16 cellular contexts compared by ENCODE assay signal in the genomic region with DNA sequence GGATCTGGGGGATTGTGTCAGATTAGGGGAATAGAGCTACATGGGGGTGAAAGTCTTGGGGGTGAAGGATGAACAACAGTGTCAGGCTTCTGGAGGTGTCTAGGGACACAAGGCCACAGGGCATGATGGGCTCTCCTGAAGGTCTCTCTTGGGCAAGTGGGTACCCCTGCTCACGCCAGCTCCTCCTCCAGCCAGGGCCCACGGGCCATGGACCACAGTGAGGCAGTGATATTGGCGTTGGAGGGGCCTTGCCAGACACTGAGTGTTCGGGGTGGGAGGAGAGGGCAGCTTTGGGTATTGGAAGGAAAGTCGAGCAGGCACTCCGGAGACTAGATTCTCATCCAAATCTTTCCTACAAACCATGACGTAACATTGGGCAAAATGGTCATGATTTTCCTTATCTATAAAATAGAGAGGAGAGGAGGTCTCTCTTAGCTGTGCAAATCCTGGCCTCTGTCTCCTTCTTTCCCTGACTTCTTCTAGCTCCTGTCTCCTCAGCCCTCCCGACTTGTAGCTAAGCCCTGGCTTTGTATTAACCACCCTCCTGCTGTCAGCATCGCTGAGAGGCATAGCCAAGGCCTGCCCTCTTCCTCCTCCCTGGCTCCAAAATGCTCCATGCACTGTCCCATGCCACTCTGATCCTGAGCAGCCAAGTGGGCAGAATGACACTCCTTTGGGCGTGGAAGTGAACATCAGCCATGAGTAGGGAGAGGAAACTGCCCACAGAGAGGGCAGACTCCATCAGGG. TPM values are rescaled to one million over a fixed set of nuclear protein-coding genes. Genes with fewer than 3 reads are reported as not detected.
DNase-seq lines count a peak whose midpoint lies in the region; ATAC-seq and TF ChIP-seq lines count a peak whose summit lies in the region.
"Had no signal": no experiment of that assay in that cellular context is flagged by ENCODE, and none has a peak within 500 bp of the region (broad histone marks: within the 10 kb centered on the region; RNA-seq: fewer than 3 reads in every experiment).

No MANE protein-coding gene starts in this region.

- H3K4me2 ChIP-seq in BLaER1 = peak overlapping the region; percentile 71

- H3K27ac ChIP-seq in BLaER1 (peak overlapping the region; percentile 63), endodermal cell (ENCODE audit: low read depth, low read length) (no peak overlapping the region), psoas muscle (peak overlapping the region; percentile 79), dorsolateral prefrontal cortex (peak overlapping the region in 3 of 59 donors; percentile 29 to 62 (median 46)), testis (no peak overlapping the region)
- H3K27ac ChIP-seq: uterus had no signal

- no peaks in the 10 kb centered on the region for H3K9me3 Mint-ChIP-seq in endodermal cell
- H3K9me3 Mint-ChIP-seq: stimulated activated naive CD8-positive, alpha-beta T cell treated with anti-CD3 and anti-CD28 coated beads, Interleukin-15, Interleukin-2, amounts not matched to agents 100 ng/mL and 50 ng/mL, for 24 hours had no signal

- ATAC-seq in psoas muscle = peak in 2 of 4 donors; percentile 47 to 48

- H3K4me3 Mint-ChIP-seq in endodermal cell = no peak overlapping the region
- H3K4me3 Mint-ChIP-seq: stimulated activated naive CD8-positive, alpha-beta T cell treated with anti-CD3 and anti-CD28 coated beads, Interleukin-15, Interleukin-2, amounts not matched to agents 100 ng/mL and 50 ng/mL, for 24 hours had no signal

- H3K4me1 ChIP-seq in BLaER1 = peaks cover 53% of the 10 kb centered on the region
- H3K4me1 ChIP-seq in endodermal cell (ENCODE audit: control insufficient read depth, insufficient read depth, low read length) = peaks cover 3% of the 10 kb centered on the region
- peaks cover 25% of the 10 kb centered on the region for H3K4me1 ChIP-seq in psoas muscle
- H3K4me1 ChIP-seq in testis = no peaks in the 10 kb centered on the region
- H3K4me1 ChIP-seq: uterus had no signal

- no peaks in the 10 kb centered on the region for H4K20me1 ChIP-seq in BLaER1

- H3K27me3 ChIP-seq in BLaER1 (no peaks in the 10 kb centered on the region), endodermal cell (ENCODE audit: control insufficient read depth, insufficient read depth, low read length, poor library complexity, severe bottlenecking) (no peaks in the 10 kb centered on the region), psoas muscle (ENCODE audit: insufficient read depth in 3 of 3, low read length in 2 of 3) (no peaks in the 10 kb centered on the region), dorsolateral prefrontal cortex (no peaks in the 10 kb centered on the region), testis (no peaks in the 10 kb centered on the region)
- H3K27me3 ChIP-seq: uterus had no signal

- no peak for TF ChIP-seq POLR2A in testis (IDR thresholded peaks at IDR 0.05)

- H3K36me3 Mint-ChIP-seq in endodermal cell (ENCODE audit: low read depth) = no peaks in the 10 kb centered on the region

- peaks cover 11% of the 10 kb centered on the region for H3K4me1 Mint-ChIP-seq in endodermal cell

- H3K9ac ChIP-seq in BLaER1 = no peak overlapping the region
- no peak overlapping the region for H3K9ac ChIP-seq in endodermal cell (ENCODE audit: extremely low read depth, low read length, poor library complexity, severe bottlenecking)

- TF ChIP-seq CTCF in endodermal cell (conservative IDR thresholded peaks at IDR 0.05) (no peak), psoas muscle (IDR thresholded peaks at IDR 0.05) (no peak), dorsolateral prefrontal cortex (IDR thresholded peaks at IDR 0.05 in 54 of 56, conservative IDR thresholded peaks at IDR 0.05 in 2 of 56; ENCODE audit: low read depth in 1 of 56, partially characterized antibody in 56 of 56) (no peak), testis (IDR thresholded peaks at IDR 0.05) (no peak)

- H3K4me3 ChIP-seq in BLaER1 (no peak overlapping the region), endodermal cell (ENCODE audit: low read length) (no peak overlapping the region), psoas muscle (no peak overlapping the region), dorsolateral prefrontal cortex (no peak overlapping the region), testis (no peak overlapping the region)
- H3K4me3 ChIP-seq: uterus had no signal

- no peaks in the 10 kb centered on the region for H3K27me3 Mint-ChIP-seq in endodermal cell (ENCODE audit: insufficient read depth)
- H3K27me3 Mint-ChIP-seq: stimulated activated naive CD8-positive, alpha-beta T cell treated with anti-CD3 and anti-CD28 coated beads, Interleukin-15, Interleukin-2, amounts not matched to agents 100 ng/mL and 50 ng/mL, for 24 hours had no signal

- WGBS in endodermal cell (ENCODE audit: insufficient coverage in 1 of 2, insufficient read length in 1 of 2), 2 experiments = 67 to 81% methylated on average over 6 to 8 of the region's 10 CpGs
- WGBS in psoas muscle, 3 donors = 53 to 73% (median 60%) methylated on average over 10 of the region's 10 CpGs
- WGBS in testis, 2 donors = 92 to 95% methylated on average over 10 of the region's 10 CpGs

- H3K36me3 ChIP-seq in BLaER1 = no peaks in the 10 kb centered on the region
- H3K36me3 ChIP-seq in endodermal cell (ENCODE audit: control insufficient read depth, insufficient read depth, low read length) = no peaks in the 10 kb centered on the region
- H3K36me3 ChIP-seq in psoas muscle (ENCODE audit: insufficient read depth in 1 of 2, low read depth in 1 of 2) = no peaks in the 10 kb centered on the region
- no peaks in the 10 kb centered on the region for H3K36me3 ChIP-seq in testis (ENCODE audit: low read depth, missing control alignments)
- H3K36me3 ChIP-seq: uterus had no signal

- intact Hi-C loops in psoas muscle (cut with DNase I) (no loop called here), dorsolateral prefrontal cortex (cut with DNase I) (no loop called here), testis (cut with DNase I; ENCODE audit: low total_unique reads) (no loop called here)

- DNase-seq in LHCN-M2 (ENCODE audit: low read depth) (peak; percentile 32), endodermal cell (peak; percentile 51), psoas muscle (no peak), dorsolateral prefrontal cortex (no peak), kidney glomerular epithelial cell (lab: John Stamatoyannopoulos, UW) (no peak), testis (no peak)
- DNase-seq in activated CD8-positive, alpha-beta memory T cell treated with anti-CD3 and anti-CD28 coated beads for 24 hours = no peak
- DNase-seq: activated CD4-positive, alpha-beta T cell treated with anti-CD3 and anti-CD28 coated beads, Interleukin-2, amount 50 U/mL, for 4 hours; activated T-cell treated with anti-CD3 and anti-CD28 coated beads, Interleukin-2, amount 50 U/mL, for 48 hours; AML-193; NCI-H1105 treated with DMSO at 0.1 percent for 48 hours; NCI-H2171 treated with DMSO at 0.1 percent for 48 hours; stimulated activated CD4-positive, alpha-beta T cell treated with anti-CD3 and anti-CD28 coated beads, Interleukin-12 subunit alpha, Interleukin-12 subunit beta, amount 100 ng/mL, for 4 hours; uterus had no signal

- H3K9me3 ChIP-seq in BLaER1 (no peaks in the 10 kb centered on the region), endodermal cell (ENCODE audit: control insufficient read depth, low read length) (no peaks in the 10 kb centered on the region), psoas muscle (no peaks in the 10 kb centered on the region), testis (no peaks in the 10 kb centered on the region)
- H3K9me3 ChIP-seq: uterus had no signal

- H3K27ac Mint-ChIP-seq in endodermal cell = no peak overlapping the region
- H3K27ac Mint-ChIP-seq: stimulated activated naive CD8-positive, alpha-beta T cell treated with anti-CD3 and anti-CD28 coated beads, Interleukin-15, Interleukin-2, amounts not matched to agents 100 ng/mL and 50 ng/mL, for 24 hours had no signal

RNA-seq across cellular contexts. Expression of a gene that starts 24.0 kb away (rescaled TPM):
- total RNA-seq in LHCN-M2 (2014; rRNA removed) (215 and 238 TPM in 2 replicates), endodermal cell (100 to 1,000 TPM; 237 to 293 TPM), psoas muscle (100 to 1,000 TPM; 134 to 170 (median 153) TPM), dorsolateral prefrontal cortex (100 to 1,000 TPM; 118 to 280 (median 179) TPM), testis (100 to 1,000 TPM; 277 to 410 TPM)
- 412 TPM for polyA plus RNA-seq in LHCN-M2 (2012)
- 519 TPM for polyA plus RNA-seq in endodermal cell (2013, experiment 1 of 2)
- polyA plus RNA-seq in endodermal cell (2013, experiment 2 of 2) = 534 TPM
- polyA plus RNA-seq in psoas muscle (100 to 1,000 TPM; 279 to 288 (median 280) TPM), testis (ENCODE audit: insufficient read depth, low read depth, low replicate concordance) (359 TPM)

RNA-seq across cellular contexts. Expression of a gene that starts 45.7 kb away (rescaled TPM):
- total RNA-seq in LHCN-M2 (2014; rRNA removed) = 3.3 and 8.7 TPM in 2 replicates
- 4.0 TPM for polyA plus RNA-seq in LHCN-M2 (2012)
- 10 to 100 TPM; 48.3 to 53.5 TPM for total RNA-seq in endodermal cell
- 42.5 TPM for polyA plus RNA-seq in endodermal cell (2013, experiment 1 of 2)
- polyA plus RNA-seq in endodermal cell (2013, experiment 2 of 2) = 44.3 TPM
- 1 to 10 TPM; 1.5 to 5.9 (median 3.7) TPM for total RNA-seq in psoas muscle
- 1 to 10 TPM in 2 of 3 donors, under 1 TPM in 1; 0.65 to 7.2 (median 3.4) TPM for polyA plus RNA-seq in psoas muscle
- 1 to 10 TPM in 117 of 120 experiments, under 1 TPM in 3; 0.89 to 7.2 (median 2.6) TPM for total RNA-seq in dorsolateral prefrontal cortex
- 1 to 10 TPM; 6.9 to 7.7 TPM for total RNA-seq in testis
- 4.9 TPM for polyA plus RNA-seq in testis (ENCODE audit: insufficient read depth, low read depth, low replicate concordance)

Comparison
In these comparisons a context has a peak if more than half of its experiments do, and no peak if none do; other contexts are left out.
1. H3K27ac ChIP-seq: peak in BLaER1 (single experiment) and psoas muscle (single experiment); none in endodermal cell (single experiment) and testis (0 of 2).
2. DNase-seq: peak in LHCN-M2 (single experiment) and endodermal cell (single experiment); none in psoas muscle (0 of 2), activated CD8-positive, alpha-beta memory T cell treated with anti-CD3 and anti-CD28 coated beads for 24 hours (single experiment), dorsolateral prefrontal cortex (0 of 10), kidney glomerular epithelial cell (single experiment) and testis (single experiment).